In the genomic region with DNA sequence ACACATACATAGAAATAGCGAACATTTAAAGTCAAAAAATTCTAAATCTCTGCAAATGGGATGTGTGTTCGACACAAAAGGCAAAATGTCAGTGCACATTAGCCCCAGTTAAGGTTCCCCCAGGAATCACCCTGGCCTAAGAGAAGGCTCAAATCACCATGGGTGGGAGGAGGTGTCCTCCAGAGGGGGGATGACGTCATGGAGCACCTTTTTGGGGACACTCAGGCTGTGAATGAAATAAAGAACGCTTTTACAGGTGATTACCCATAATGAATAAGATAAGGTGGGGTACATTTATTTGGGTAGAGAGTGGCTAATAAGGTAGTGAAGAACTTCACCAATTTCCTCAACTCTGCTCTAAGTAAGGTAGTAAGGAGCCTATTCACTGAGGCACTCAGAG, we compare ENCODE assay signal across 2 cellular contexts.
TF ChIP-seq lines count a peak whose summit lies in the region.

No MANE protein-coding gene starts in this region.

TF ChIP-seq in HEK293, 187 proteins besides CTCF, POLR2A, EP300 and RAD21:
- TF ChIP-seq, protein P1, sequence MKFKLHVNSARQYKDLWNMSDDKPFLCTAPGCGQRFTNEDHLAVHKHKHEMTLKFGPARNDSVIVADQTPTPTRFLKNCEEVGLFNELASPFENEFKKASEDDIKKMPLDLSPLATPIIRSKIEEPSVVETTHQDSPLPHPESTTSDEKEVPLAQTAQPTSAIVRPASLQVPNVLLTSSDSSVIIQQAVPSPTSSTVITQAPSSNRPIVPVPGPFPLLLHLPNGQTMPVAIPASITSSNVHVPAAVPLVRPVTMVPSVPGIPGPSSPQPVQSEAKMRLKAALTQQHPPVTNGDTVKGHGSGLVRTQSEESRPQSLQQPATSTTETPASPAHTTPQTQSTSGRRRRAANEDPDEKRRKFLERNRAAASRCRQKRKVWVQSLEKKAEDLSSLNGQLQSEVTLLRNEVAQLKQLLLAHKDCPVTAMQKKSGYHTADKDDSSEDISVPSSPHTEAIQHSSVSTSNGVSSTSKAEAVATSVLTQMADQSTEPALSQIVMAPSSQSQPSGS (tag by site-specific recombination; IDR thresholded peaks at IDR 0.05; ENCODE audit: low read depth) = peak; percentile 53
- TF ChIP-seq ZNF121 (tag by site-specific recombination; IDR thresholded peaks at IDR 0.05) = no peak

TF ChIP-seq in GM12878, 131 proteins besides CTCF, POLR2A, EP300 and RAD21:
- TF ChIP-seq ATF7 (IDR thresholded peaks at IDR 0.05; ENCODE audit: low read depth) = peak; percentile 49; the same call in 1 of the 2 replicates
- TF ChIP-seq, protein P2, sequence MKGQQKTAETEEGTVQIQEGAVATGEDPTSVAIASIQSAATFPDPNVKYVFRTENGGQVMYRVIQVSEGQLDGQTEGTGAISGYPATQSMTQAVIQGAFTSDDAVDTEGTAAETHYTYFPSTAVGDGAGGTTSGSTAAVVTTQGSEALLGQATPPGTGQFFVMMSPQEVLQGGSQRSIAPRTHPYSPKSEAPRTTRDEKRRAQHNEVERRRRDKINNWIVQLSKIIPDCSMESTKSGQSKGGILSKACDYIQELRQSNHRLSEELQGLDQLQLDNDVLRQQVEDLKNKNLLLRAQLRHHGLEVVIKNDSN (IDR thresholded peaks at IDR 0.05; ENCODE audit: borderline replicate concordance, extremely low read length, insufficient read depth, low read depth, low read length) = no peak
TF ChIP-seq in GM12878: peak in this region for 1.
